8 cellular contexts compared by ENCODE assay signal in the genomic region with DNA sequence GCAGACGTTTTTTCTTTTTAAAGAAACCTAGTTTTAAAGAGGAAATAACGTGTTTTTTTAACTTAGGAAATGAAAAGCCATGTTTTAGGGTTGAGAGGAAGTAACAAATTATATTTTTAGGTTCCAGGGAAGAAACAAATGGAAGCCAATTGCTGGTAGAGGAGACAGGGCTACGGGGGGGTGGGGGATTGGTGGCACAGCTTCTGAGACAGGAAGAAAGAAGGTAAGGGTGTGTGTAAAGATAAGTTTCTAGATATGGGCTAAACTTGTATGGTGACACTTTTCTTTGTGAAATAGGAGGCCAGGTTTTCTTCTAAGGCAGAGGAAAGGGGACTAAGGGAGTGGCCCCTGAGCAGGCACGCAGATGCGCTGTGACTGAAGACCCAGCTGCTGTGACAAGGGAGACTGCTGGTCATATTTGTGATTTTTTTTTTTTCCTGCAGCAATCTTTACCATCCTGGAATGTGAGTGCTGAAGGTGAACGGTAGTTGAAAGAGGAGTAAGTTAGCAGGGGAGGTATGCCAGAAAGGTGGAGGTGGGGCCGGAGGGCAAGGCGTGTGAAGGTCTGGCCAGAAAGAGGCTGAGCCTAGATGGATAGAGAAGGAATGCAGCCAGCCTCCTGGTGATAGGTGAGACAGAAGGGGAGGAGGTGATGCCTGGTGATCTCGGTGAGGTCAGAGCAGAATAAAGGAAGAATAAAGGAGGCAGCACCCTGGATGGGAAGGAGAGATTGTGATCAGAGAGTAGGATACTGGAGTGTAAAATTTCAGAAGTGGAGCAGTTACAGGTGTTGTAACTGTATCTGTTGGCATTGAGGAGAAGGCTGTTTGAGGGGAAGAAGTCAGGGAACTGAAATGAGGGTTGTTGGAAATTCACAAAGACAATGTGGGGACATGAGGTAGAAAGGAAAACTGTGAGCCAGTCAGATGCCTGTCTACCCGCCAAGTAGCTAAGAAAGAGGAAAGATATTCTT. TPM values are rescaled to one million over a fixed set of nuclear protein-coding genes. Genes with fewer than 3 reads are reported as not detected.
DNase-seq lines count a peak whose midpoint lies in the region; ATAC-seq and TF ChIP-seq lines count a peak whose summit lies in the region.

No MANE protein-coding gene starts in this region.

- H3K9me3 ChIP-seq in esophagus muscularis mucosa, result no peaks in the 10 kb centered on the region

- peaks cover 13 to 23% (median 19%) of the 10 kb centered on the region in 4 donors for H3K4me1 ChIP-seq in esophagus muscularis mucosa
- peaks cover 2% of the 10 kb centered on the region for H3K4me1 ChIP-seq in rectal smooth muscle tissue (ENCODE audit: control insufficient read depth, insufficient read depth, low read length)

- H3K27me3 ChIP-seq in H7 (ENCODE audit: control insufficient read depth, insufficient read depth, low read length) (peaks cover 4% of the 10 kb centered on the region), esophagus muscularis mucosa (no peaks in the 10 kb centered on the region), rectal smooth muscle tissue (ENCODE audit: control insufficient read depth, insufficient read depth, low read length) (no peaks in the 10 kb centered on the region)

- peaks cover 2% of the 10 kb centered on the region for H3K36me3 ChIP-seq in H7 (replicated peaks; ENCODE audit: control insufficient read depth, insufficient read depth, low read length)
- peaks cover 0 to 20% (median 14%) of the 10 kb centered on the region in 4 donors for H3K36me3 ChIP-seq in esophagus muscularis mucosa
- H3K36me3 ChIP-seq in rectal smooth muscle tissue (ENCODE audit: control insufficient read depth, insufficient read depth, low read length), result no peaks in the 10 kb centered on the region

- H3K4me3 ChIP-seq in H7 (ENCODE audit: insufficient read depth, low read depth, low read length) (no peak overlapping the region), esophagus muscularis mucosa (peak overlapping the region; percentile 65 to 96 (median 83)), rectal smooth muscle tissue (ENCODE audit: low read length) (peak overlapping the region; percentile 88)

- no peak for TF ChIP-seq CTCF in esophagus muscularis mucosa (IDR thresholded peaks at IDR 0.05)

- TF ChIP-seq EP300 in esophagus muscularis mucosa (IDR thresholded peaks at IDR 0.05), result no peak

- peak overlapping the region; percentile 95 for H3K27ac Mint-ChIP-seq in T-helper 2 cell treated with Interferon-gamma antibody and Interleukin-4, amounts not matched to agents 5 μg/mL and 100 μg/mL, for 36 hours

- no peaks in the 10 kb centered on the region for H3K27me3 Mint-ChIP-seq in T-helper 2 cell treated with Interferon-gamma antibody and Interleukin-4, amounts not matched to agents 5 μg/mL and 100 μg/mL, for 36 hours (ENCODE audit: low read depth)

- peak overlapping the region; percentile 92 for H3K4me3 Mint-ChIP-seq in T-helper 2 cell treated with Interferon-gamma antibody and Interleukin-4, amounts not matched to agents 5 μg/mL and 100 μg/mL, for 36 hours

- H3K9ac ChIP-seq in rectal smooth muscle tissue (ENCODE audit: low read length), result no peak overlapping the region

- peaks cover 24% of the 10 kb centered on the region for H3K36me3 Mint-ChIP-seq in T-helper 2 cell treated with Interferon-gamma antibody and Interleukin-4, amounts not matched to agents 5 μg/mL and 100 μg/mL, for 36 hours (ENCODE audit: low read depth)

- intact Hi-C loops in esophagus muscularis mucosa (cut with DNase I), result no loop called here

- H3K4me1 Mint-ChIP-seq in T-helper 2 cell treated with Interferon-gamma antibody and Interleukin-4, amounts not matched to agents 5 μg/mL and 100 μg/mL, for 36 hours (ENCODE audit: low read depth), result peaks cover 20% of the 10 kb centered on the region

- 66% methylated on average over 10 of the region's 10 CpGs for WGBS in esophagus muscularis mucosa

- no peak for TF ChIP-seq POLR2A in esophagus muscularis mucosa (IDR thresholded peaks at IDR 0.05; ENCODE audit: low read depth)

- DNase-seq in H7, result peak; percentile 68
- no peak for DNase-seq in T-helper 2 cell treated with Interferon-gamma antibody and Interleukin-4, amounts not matched to agents 5 μg/mL and 100 μg/mL, for 36 hours (ENCODE audit: low spot score)
- no peak for DNase-seq in esophagus muscularis mucosa (ENCODE audit: extremely low spot score)
- no peak for DNase-seq in EL
- DNase-seq in D341Med (ENCODE audit: low spot score), result no peak
- DNase-seq in activated CD8-positive, alpha-beta memory T cell treated with anti-CD3 and anti-CD28 coated beads for 24 hours, result no peak

- ATAC-seq in HG02970 (IDR thresholded peaks at IDR 0.05; ENCODE audit: low FRiP score, unreplicated experiment), result no peak

- H3K27ac ChIP-seq in esophagus muscularis mucosa (replicated peaks in 1 of 4) (peak overlapping the region in 3 of 4 donors; percentile 75 to 85 (median 82)), rectal smooth muscle tissue (ENCODE audit: low read depth, low read length) (no peak overlapping the region)

- H3K9me3 Mint-ChIP-seq in T-helper 2 cell treated with Interferon-gamma antibody and Interleukin-4, amounts not matched to agents 5 μg/mL and 100 μg/mL, for 36 hours, result no peaks in the 10 kb centered on the region

RNA-seq across cellular contexts. Expression of gene GNG10, which starts 1.7 kb away (rescaled TPM):
- 27.7 and 30.1 TPM in 2 replicates for total RNA-seq in H7 (2014; rRNA removed; shearing (Covaris generic))
- 10 to 100 TPM; 28.4 to 94.3 (median 66.1) TPM for total RNA-seq in esophagus muscularis mucosa

RNA-seq across cellular contexts. Expression of gene DNAJC25, which starts 32.0 kb away (rescaled TPM):
- 6.1 and 10.3 TPM in 2 replicates for total RNA-seq in H7 (2014; rRNA removed; shearing (Covaris generic))
- total RNA-seq in esophagus muscularis mucosa, result 10 to 100 TPM in 1 of 4 donors, 1 to 10 TPM in 3; 8.8 to 12.0 (median 9.5) TPM
